Comparison of ENCODE assay signal across 15 cellular contexts in genomic region chr12:128771681-128772080, GRCh38.
"Had no signal": no experiment of that assay in that cellular context is flagged by ENCODE, and none has a peak within 500 bp of the region (broad histone marks: within the 10 kb centered on the region; RNA-seq: fewer than 3 reads in every experiment).

No MANE protein-coding gene starts in this region.

- ATAC-seq: esophagus mucosa; left lobe of liver; pancreas; stimulated activated effector memory CD8-positive, alpha-beta T cell treated with anti-CD3 and anti-CD28 coated beads, Interleukin-12 subunit alpha, Interleukin-12 subunit beta, amount 100 ng/mL, for 72 hours; upper lobe of right lung had no signal

- DNase-seq: activated CD4-positive, alpha-beta T cell treated with anti-CD3 and anti-CD28 coated beads, Interleukin-2, amount 50 U/mL, for 1 hour; activated naive CD8-positive, alpha-beta T cell treated with anti-CD3 and anti-CD28 coated beads for 36 hours; anterior cingulate cortex; brain microvascular endothelial cell; naive B cell; pancreas; SW 1271 had no signal

- H3K27ac ChIP-seq: brain microvascular endothelial cell, hepatocyte, pancreas, thoracic aorta, upper lobe of right lung had no signal

- H3K36me3 ChIP-seq: brain microvascular endothelial cell, pancreas, thoracic aorta, upper lobe of right lung had no signal

- FAIRE-seq: endometrium, keratinocyte, pancreas had no signal

- H3K9me3 ChIP-seq: pancreas, thoracic aorta, upper lobe of right lung had no signal

- H3K27me3 ChIP-seq: pancreas had no signal

- H2AFZ ChIP-seq: hepatocyte had no signal

- H3K4me1 ChIP-seq: pancreas, upper lobe of right lung had no signal

- H3K79me2 ChIP-seq: hepatocyte had no signal

- H3K4me2 ChIP-seq: hepatocyte had no signal

- H3K4me3 ChIP-seq: hepatocyte, pancreas, thoracic aorta, upper lobe of right lung had no signal
